ENCODE assay signal across 1 cellular context in the genomic region with DNA sequence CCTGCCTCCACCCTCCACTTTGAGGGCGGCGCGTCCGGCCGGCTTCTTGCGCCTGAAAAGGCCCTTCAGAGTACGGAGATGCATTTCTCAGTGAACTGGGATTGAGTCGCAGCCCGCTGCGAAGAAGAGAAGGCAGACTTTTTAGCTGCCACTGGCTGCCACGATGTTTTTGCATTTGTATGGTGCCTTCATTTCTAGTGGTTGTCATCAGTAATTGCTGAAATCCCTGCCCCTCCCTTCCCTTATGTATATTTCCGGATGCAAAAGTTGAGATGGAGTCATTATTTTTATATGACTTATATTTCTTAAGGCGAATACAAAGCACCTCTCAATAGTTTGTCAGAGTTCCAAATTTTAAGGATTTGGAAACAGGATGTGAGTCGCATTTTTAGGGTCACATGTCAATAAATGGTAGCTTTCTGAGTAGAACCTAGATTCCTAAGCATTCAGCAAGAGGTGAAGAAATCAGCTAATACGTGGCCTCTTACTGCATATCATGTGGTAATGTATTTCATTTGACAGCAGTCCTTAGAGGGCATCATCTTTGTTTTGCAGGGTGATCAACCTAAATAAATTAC.
TF ChIP-seq lines count a peak whose summit lies in the region.

No MANE protein-coding gene starts in this region.

TF ChIP-seq in K562, 482 proteins besides CTCF, POLR2A, EP300 and RAD21 (continued from another document):
- TF ChIP-seq, protein P1, sequence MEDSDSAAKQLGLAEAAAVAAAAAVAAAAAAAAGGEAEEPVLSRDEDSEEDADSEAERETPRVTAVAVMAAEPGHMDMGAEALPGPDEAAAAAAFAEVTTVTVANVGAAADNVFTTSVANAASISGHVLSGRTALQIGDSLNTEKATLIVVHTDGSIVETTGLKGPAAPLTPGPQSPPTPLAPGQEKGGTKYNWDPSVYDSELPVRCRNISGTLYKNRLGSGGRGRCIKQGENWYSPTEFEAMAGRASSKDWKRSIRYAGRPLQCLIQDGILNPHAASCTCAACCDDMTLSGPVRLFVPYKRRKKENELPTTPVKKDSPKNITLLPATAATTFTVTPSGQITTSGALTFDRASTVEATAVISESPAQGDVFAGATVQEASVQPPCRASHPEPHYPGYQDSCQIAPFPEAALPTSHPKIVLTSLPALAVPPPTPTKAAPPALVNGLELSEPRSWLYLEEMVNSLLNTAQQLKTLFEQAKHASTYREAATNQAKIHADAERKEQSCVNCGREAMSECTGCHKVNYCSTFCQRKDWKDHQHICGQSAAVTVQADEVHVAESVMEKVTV (CRISPR knock-in tag; IDR thresholded peaks at IDR 0.05) = no peak
- no peak for TF ChIP-seq ELF2 (CRISPR knock-in tag; IDR thresholded peaks at IDR 0.05)
- TF ChIP-seq RFX7 (CRISPR knock-in tag; IDR thresholded peaks at IDR 0.05) = no peak
- no peak for TF ChIP-seq STAT5B (CRISPR knock-in tag; IDR thresholded peaks at IDR 0.05)
- no peak for TF ChIP-seq BRF1 (IDR thresholded peaks at IDR 0.05; ENCODE audit: borderline replicate concordance, extremely low read depth, insufficient read length)
- TF ChIP-seq ARID1B (IDR thresholded peaks at IDR 0.05) = no peak
- TF ChIP-seq ZNF3 (CRISPR knock-in tag; IDR thresholded peaks at IDR 0.05) = no peak
- no peak for TF ChIP-seq RCOR1 (IDR thresholded peaks at IDR 0.05; ENCODE audit: borderline replicate concordance in 1 of 2, low read depth in 2 of 2, low read length in 2 of 2)
- TF ChIP-seq, protein P2, sequence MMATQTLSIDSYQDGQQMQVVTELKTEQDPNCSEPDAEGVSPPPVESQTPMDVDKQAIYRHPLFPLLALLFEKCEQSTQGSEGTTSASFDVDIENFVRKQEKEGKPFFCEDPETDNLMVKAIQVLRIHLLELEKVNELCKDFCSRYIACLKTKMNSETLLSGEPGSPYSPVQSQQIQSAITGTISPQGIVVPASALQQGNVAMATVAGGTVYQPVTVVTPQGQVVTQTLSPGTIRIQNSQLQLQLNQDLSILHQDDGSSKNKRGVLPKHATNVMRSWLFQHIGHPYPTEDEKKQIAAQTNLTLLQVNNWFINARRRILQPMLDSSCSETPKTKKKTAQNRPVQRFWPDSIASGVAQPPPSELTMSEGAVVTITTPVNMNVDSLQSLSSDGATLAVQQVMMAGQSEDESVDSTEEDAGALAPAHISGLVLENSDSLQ (IDR thresholded peaks at IDR 0.05) = no peak
- TF ChIP-seq ZNF347 (CRISPR knock-in tag; IDR thresholded peaks at IDR 0.05; ENCODE audit: low read depth) = no peak
- no peak for TF ChIP-seq ZNF561 (CRISPR knock-in tag; conservative IDR thresholded peaks at IDR 0.05)
- no peak for TF ChIP-seq TAF7 (tag; IDR thresholded peaks at IDR 0.05)
- no peak for TF ChIP-seq MAFG (tag; conservative IDR thresholded peaks at IDR 0.05)
- no peak for TF ChIP-seq BRD4 (IDR thresholded peaks at IDR 0.05)
- TF ChIP-seq NCOA6 (IDR thresholded peaks at IDR 0.05) = no peak
